ENCODE assay signal across 11 cellular contexts in the genomic region with DNA sequence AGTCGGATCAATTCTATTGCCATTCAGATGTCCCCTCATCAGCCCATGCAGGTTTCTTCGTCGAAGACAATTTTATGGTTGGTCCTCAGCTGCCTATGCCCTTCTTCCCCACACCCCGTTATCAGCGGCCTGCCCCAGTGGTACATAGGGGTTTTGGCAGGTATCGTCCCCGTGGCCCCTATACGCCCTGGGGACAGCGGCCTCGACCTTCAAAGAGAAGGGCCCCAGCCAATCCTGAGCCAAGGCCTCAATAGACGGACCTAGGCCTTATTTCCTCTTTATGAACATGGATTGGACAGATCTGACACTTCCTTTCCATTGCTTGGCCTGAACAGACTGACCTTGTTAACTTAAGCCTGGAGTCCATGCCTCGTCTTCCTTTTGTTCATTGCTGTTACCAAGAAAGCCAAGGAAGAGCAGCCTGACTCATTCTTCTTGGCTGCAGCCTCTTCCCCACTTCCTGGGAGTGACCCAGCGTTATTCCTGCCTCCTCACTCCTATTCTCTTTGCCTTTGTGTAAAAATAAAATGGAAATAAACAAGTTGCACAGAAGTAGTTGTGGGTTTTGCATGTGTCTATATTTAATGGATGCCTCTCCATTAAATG.
DNase-seq lines count a peak whose midpoint lies in the region; ATAC-seq, FAIRE-seq and TF ChIP-seq lines count a peak whose summit lies in the region.
"Had no signal": no experiment of that assay in that cellular context is flagged by ENCODE, and none has a peak within 500 bp of the region (broad histone marks: within the 10 kb centered on the region; RNA-seq: fewer than 3 reads in every experiment).

No MANE protein-coding gene starts in this region.

- no peak overlapping the region for H3K4me3 ChIP-seq in endothelial cell of umbilical vein (replicated peaks in 1 of 3; ENCODE audit: insufficient read depth in 1 of 3, low read depth in 1 of 3, low read length in 3 of 3)
- H3K4me3 ChIP-seq: pancreas had no signal

- TF ChIP-seq POLR2A in endothelial cell of umbilical vein (IDR thresholded peaks at IDR 0.05; ENCODE audit: low read depth, low read length): no peak

- ATAC-seq in HG03565 (IDR thresholded peaks at IDR 0.05; ENCODE audit: unreplicated experiment) (no peak), HG03097 (IDR thresholded peaks at IDR 0.05; ENCODE audit: low FRiP score, unreplicated experiment) (no peak)

- no TSS peak for BruUV-seq in endothelial cell of umbilical vein (replicated peaks; lab: Mats Ljungman, UMichigan)

- no peaks in the 10 kb centered on the region for H3K9me1 ChIP-seq in endothelial cell of umbilical vein (replicated peaks; ENCODE audit: control insufficient read depth, extremely low read depth, insufficient read depth, low read length)

- H4K20me1 ChIP-seq in endothelial cell of umbilical vein (replicated peaks; ENCODE audit: control insufficient read depth, extremely low read depth, insufficient read depth, low read length): no peaks in the 10 kb centered on the region

- peaks cover 6% of the 10 kb centered on the region for H3K4me1 ChIP-seq in endothelial cell of umbilical vein (ENCODE audit: control insufficient read depth, extremely low read depth, insufficient read depth, low read length)
- H3K4me1 ChIP-seq: pancreas had no signal

- TF ChIP-seq CTCF in endothelial cell of umbilical vein (IDR thresholded peaks at IDR 0.05; ENCODE audit: extremely low read depth in 1 of 2, insufficient read depth in 1 of 2, low read depth in 1 of 2, low read length in 2 of 2): no peak

- H3K27me3 ChIP-seq in endothelial cell of umbilical vein (ENCODE audit: control insufficient read depth in 2 of 2, insufficient read depth in 2 of 2, low read length in 2 of 2): no peaks in the 10 kb centered on the region
- H3K27me3 ChIP-seq: pancreas had no signal

- FAIRE-seq in RCC 7860 (lab: Jason Lieb, UNC) (peak; percentile 63), endothelial cell of umbilical vein (lab: Jason Lieb, UNC) (no peak)
- FAIRE-seq: frontal cortex, pancreas had no signal

- POLR2A ChIA-PET in endothelial cell of umbilical vein (lab: Charles Lee): no interaction called here

- intact Hi-C loops in endothelial cell of umbilical vein (cut with micrococcal nuclease): no loop called here

- H2AFZ ChIP-seq in endothelial cell of umbilical vein (ENCODE audit: low read depth, low read length): peak overlapping the region; percentile 48

- H3K9ac ChIP-seq in endothelial cell of umbilical vein (replicated peaks; ENCODE audit: extremely low read depth, insufficient read depth, low read length): no peak overlapping the region

- dilution Hi-C loops in endothelial cell of umbilical vein (cut with MboI; ENCODE audit: extremely low pct_ligation_motif_present, low sequenced_read_pairs): no loop called here

- peak; percentile 92 for DNase-seq in GM03348 (ENCODE audit: low spot score)
- DNase-seq in RCC 7860 (ENCODE audit: low spot score): peak; percentile 69
- no peak for DNase-seq in endothelial cell of umbilical vein (ENCODE audit: low read depth, low spot score)
- DNase-seq in non-pigmented ciliary epithelial cell (ENCODE audit: low read depth): peak; percentile 48
- DNase-seq in KG1 (lab: John Stamatoyannopoulos, UW): no peak
- DNase-seq: H7, Kasumi-1, pancreas had no signal

- H3K4me2 ChIP-seq in endothelial cell of umbilical vein (ENCODE audit: insufficient read depth, low read length): peak overlapping the region; percentile 1

- no peak overlapping the region for H3K27ac ChIP-seq in endothelial cell of umbilical vein (ENCODE audit: insufficient read depth, low read depth, low read length)
- H3K27ac ChIP-seq: pancreas had no signal

- no peaks in the 10 kb centered on the region for H3K36me3 ChIP-seq in endothelial cell of umbilical vein (ENCODE audit: control insufficient read depth in 2 of 2, extremely low read depth in 1 of 2, insufficient read depth in 2 of 2, low read length in 2 of 2)
- H3K36me3 ChIP-seq: pancreas had no signal

- CTCF ChIA-PET in endothelial cell of umbilical vein (lab: Charles Lee): no interaction called here

- no peaks in the 10 kb centered on the region for H3K79me2 ChIP-seq in endothelial cell of umbilical vein (ENCODE audit: control insufficient read depth, insufficient read depth, low read length)

- no peaks in the 10 kb centered on the region for H3K9me3 ChIP-seq in endothelial cell of umbilical vein (replicated peaks; ENCODE audit: control insufficient read depth, insufficient read depth, low read length)
- H3K9me3 ChIP-seq: pancreas had no signal

TF ChIP-seq in endothelial cell of umbilical vein, 7 proteins besides CTCF, POLR2A, EP300 and RAD21:
- TF ChIP-seq, protein P1, sequence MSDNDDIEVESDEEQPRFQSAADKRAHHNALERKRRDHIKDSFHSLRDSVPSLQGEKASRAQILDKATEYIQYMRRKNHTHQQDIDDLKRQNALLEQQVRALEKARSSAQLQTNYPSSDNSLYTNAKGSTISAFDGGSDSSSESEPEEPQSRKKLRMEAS (IDR thresholded peaks at IDR 0.05; ENCODE audit: insufficient read depth, insufficient read length): no peak
- TF ChIP-seq FOS (IDR thresholded peaks at IDR 0.05; ENCODE audit: borderline replicate concordance, insufficient read depth, low read length): peak; percentile 57

Comparison
In these comparisons a context has a peak if more than half of its experiments do, and no peak if none do; other contexts are left out.
1. DNase-seq: peak in GM03348 (single experiment), RCC 7860 (single experiment) and non-pigmented ciliary epithelial cell (single experiment); none in endothelial cell of umbilical vein (single experiment) and KG1 (single experiment).